In the genomic region with DNA sequence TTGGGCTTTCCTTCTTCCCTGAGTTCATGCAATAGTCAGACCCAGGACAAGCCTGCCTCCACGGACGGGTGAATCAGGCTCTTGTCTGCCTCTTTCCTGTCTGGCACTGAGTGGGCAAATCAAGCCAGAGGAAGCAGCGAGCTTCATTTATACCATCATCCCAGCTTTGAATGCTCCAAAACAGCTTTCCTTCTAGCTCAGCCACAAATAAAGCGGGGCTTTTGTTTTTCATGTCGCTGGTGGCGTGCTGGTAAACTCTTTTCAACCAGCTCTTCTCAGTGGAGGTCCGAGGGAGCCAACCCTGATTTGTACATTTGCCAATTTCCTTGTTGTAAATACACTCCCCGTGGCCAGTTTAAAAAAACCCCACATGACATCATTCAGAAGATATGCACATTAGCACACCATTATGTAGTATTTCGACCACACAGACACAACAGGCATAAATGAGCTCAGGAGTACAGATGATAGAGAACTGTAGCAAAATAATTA, we compare ENCODE assay signal across 7 cellular contexts. TPM values are rescaled to one million over a fixed set of nuclear protein-coding genes. Genes with fewer than 3 reads are reported as not detected.
A peak's percentile ranks its signal among the peaks of the same experiment; 100 is the strongest.
DNase-seq lines count a peak whose midpoint lies in the region; ATAC-seq, FAIRE-seq and TF ChIP-seq lines count a peak whose summit lies in the region.

No MANE protein-coding gene starts in this region.

- H3K9ac ChIP-seq in K562 (ENCODE audit: insufficient read depth in 1 of 2, low read depth in 2 of 2, low read length in 2 of 2): no peak overlapping the region

- H3K9me1 ChIP-seq in K562 (ENCODE audit: control insufficient read depth, insufficient read depth, low read length): no peaks in the 10 kb centered on the region

- peaks cover 10 to 27% of the 10 kb centered on the region in 2 experiments for H3K27me3 ChIP-seq in K562 (ENCODE audit: control insufficient read depth in 2 of 2, insufficient read depth in 2 of 2, low read length in 2 of 2)
- H3K27me3 ChIP-seq in small intestine (ENCODE audit: control insufficient read depth in 2 of 2, insufficient read depth in 2 of 2, low read length in 2 of 2): no peaks in the 10 kb centered on the region

- peaks cover 5 to 10% of the 10 kb centered on the region in 2 experiments; a peak in 4 of 5 replicates for H3K4me1 ChIP-seq in K562 (replicated peaks in 1 of 2; ENCODE audit: control insufficient read depth in 2 of 2, insufficient read depth in 2 of 2, low read length in 2 of 2)
- peaks cover 3 to 5% of the 10 kb centered on the region in 2 donors for H3K4me1 ChIP-seq in small intestine (ENCODE audit: control insufficient read depth in 2 of 2, insufficient read depth in 1 of 2, low read depth in 1 of 2, low read length in 1 of 2)

- H3K4me3 Mint-ChIP-seq in activated CD4-positive, alpha-beta memory T cell treated with anti-CD3 and anti-CD28 coated beads, Interleukin-2, amount 10 ng/mL, durations not matched to agents 7 days and 5 days: no peak overlapping the region

- H3K4me1 Mint-ChIP-seq in activated CD4-positive, alpha-beta memory T cell treated with anti-CD3 and anti-CD28 coated beads, Interleukin-2, amount 10 ng/mL, durations not matched to agents 7 days and 5 days: peaks cover 9% of the 10 kb centered on the region

- H3K79me2 ChIP-seq in K562 (ENCODE audit: control insufficient read depth, insufficient read depth, low read length): no peaks in the 10 kb centered on the region

- CTCF ChIA-PET in K562 (lab: Yijun Ruan, JAX; ENCODE audit: low intra/inter-chr PET ratio): no interaction called here
- CTCF ChIA-PET in activated CD4-positive, alpha-beta memory T cell treated with anti-CD3 and anti-CD28 coated beads, Interleukin-2, amount 10 ng/mL, durations not matched to agents 7 days and 5 days (lab: Charles Lee): interaction anchor here (1.1 to 1.5 kb wide), 2 partner anchors 8 to 50 kb away, joined by 3 to 5 read pairs; partner anchors contain the start of gene C11orf91

- TF ChIP-seq CTCF in K562 (IDR thresholded peaks at IDR 0.05 in 2 of 3, conservative IDR thresholded peaks at IDR 0.05 in 1 of 3; ENCODE audit: insufficient read depth in 2 of 3, low read depth in 1 of 3, low read length in 3 of 3): no peak

- no peak overlapping the region for H2AFZ ChIP-seq in K562 (ENCODE audit: low read depth, low read length)

- no peaks in the 10 kb centered on the region for H3K9me3 ChIP-seq in K562 (replicated peaks; ENCODE audit: control insufficient read depth, insufficient read depth, low read depth, low read length)
- no peaks in the 10 kb centered on the region for H3K9me3 ChIP-seq in small intestine (ENCODE audit: control insufficient read depth, low read depth)

- no peaks in the 10 kb centered on the region for H3K36me3 Mint-ChIP-seq in activated CD4-positive, alpha-beta memory T cell treated with anti-CD3 and anti-CD28 coated beads, Interleukin-2, amount 10 ng/mL, durations not matched to agents 7 days and 5 days (ENCODE audit: low read depth)

- H3K9me3 Mint-ChIP-seq in activated CD4-positive, alpha-beta memory T cell treated with anti-CD3 and anti-CD28 coated beads, Interleukin-2, amount 10 ng/mL, durations not matched to agents 7 days and 5 days: peaks cover 3% of the 10 kb centered on the region

- no peak for FAIRE-seq in K562 (lab: Jason Lieb, UNC)
- no peak for FAIRE-seq in small intestine (lab: Jason Lieb, UNC)

- no peaks in the 10 kb centered on the region for H3K36me3 ChIP-seq in K562 (ENCODE audit: control insufficient read depth, insufficient read depth, low read length)
- no peaks in the 10 kb centered on the region for H3K36me3 ChIP-seq in small intestine (ENCODE audit: control insufficient read depth in 2 of 2, insufficient read depth in 2 of 2, low read length in 2 of 2)

- no peak overlapping the region for H3K4me2 ChIP-seq in K562 (ENCODE audit: insufficient read depth, low read length)

- in situ Hi-C loops in K562 (cut with MboI): no loop called here

- DNase-seq in MV-4-11 (lab: John Stamatoyannopoulos, UW): peak; percentile 4
- no peak for DNase-seq in K562 (ENCODE audit: extremely low read depth in 1 of 4, low spot score in 3 of 4)
- peak; percentile 85 for DNase-seq in islet precursor cell
- peak; percentile 79 for DNase-seq in small intestine
- no peak for DNase-seq in stimulated activated CD4-positive, alpha-beta T cell treated with anti-CD3 and anti-CD28 coated beads, Interleukin-15, amount 100 ng/mL, for 24 hours
- no peak for DNase-seq in activated CD4-positive, alpha-beta memory T cell treated with anti-CD3 and anti-CD28 coated beads, Interleukin-2, amount 10 ng/mL, durations not matched to agents 7 days and 5 days

- intact Hi-C loops in K562 (cut with micrococcal nuclease): no loop called here

- peaks cover 14% of the 10 kb centered on the region for H3K27me3 Mint-ChIP-seq in activated CD4-positive, alpha-beta memory T cell treated with anti-CD3 and anti-CD28 coated beads, Interleukin-2, amount 10 ng/mL, durations not matched to agents 7 days and 5 days

- TF ChIP-seq EP300 in K562 (IDR thresholded peaks at IDR 0.05; ENCODE audit: low read length): no peak

- no peak for TF ChIP-seq POLR2A in K562 (conservative IDR thresholded peaks at IDR 0.05)

- H4K20me1 ChIP-seq in K562 (replicated peaks; ENCODE audit: control insufficient read depth, insufficient read depth, low read length): no peaks in the 10 kb centered on the region

- 42% methylated on average over 9 of the region's 9 CpGs for WGBS in K562 (ENCODE audit: insufficient coverage, low coverage, missing lambda C conversion rate)
- 17 to 30% (median 22%) methylated on average over 9 of the region's 9 CpGs for WGBS in small intestine, 3 donors

- TF ChIP-seq RAD21 in K562 (CRISPR knock-in tag; conservative IDR thresholded peaks at IDR 0.05 in 1 of 2, IDR thresholded peaks at IDR 0.05 in 1 of 2): no peak

- ATAC-seq in K562: no peak
- no peak for ATAC-seq in GM19035 (IDR thresholded peaks at IDR 0.05; ENCODE audit: unreplicated experiment)

- no peak overlapping the region for H3K27ac Mint-ChIP-seq in activated CD4-positive, alpha-beta memory T cell treated with anti-CD3 and anti-CD28 coated beads, Interleukin-2, amount 10 ng/mL, durations not matched to agents 7 days and 5 days

- H3K27ac ChIP-seq in K562 (ENCODE audit: extremely low read depth, low read depth, low read length) (no peak overlapping the region), small intestine (ENCODE audit: low read depth in 1 of 2, low read length in 1 of 2) (peak overlapping the region; percentile 21 to 90)

- BruUV-seq in K562 (replicated peaks; lab: Mats Ljungman, UMichigan): no TSS peak

- POLR2A ChIA-PET in K562 (lab: Yijun Ruan, JAX): interaction anchor here (0.6 to 2.0 kb wide), 4 partner anchors 10 to 796 kb away, joined by 3 to 7 read pairs (median 5); no protein-coding TSS in a partner anchor
- POLR2A ChIA-PET in activated CD4-positive, alpha-beta memory T cell treated with anti-CD3 and anti-CD28 coated beads, Interleukin-2, amount 10 ng/mL, durations not matched to agents 7 days and 5 days (lab: Charles Lee): interaction anchor here (1.1 kb wide), 1 partner anchor 45 kb away, joined by 3 read pairs; no protein-coding TSS in a partner anchor

- H3K4me3 ChIP-seq in K562 (no peak overlapping the region), small intestine (ENCODE audit: low read depth in 1 of 2, low read length in 2 of 2) (no peak overlapping the region)

RNA-seq across cellular contexts. Expression of gene C11orf91, which starts 8.6 kb away (rescaled TPM):
- total RNA-seq in K562 (2011; cell fraction: chromatin; rRNA removed; ENCODE audit: low replicate concordance): not detected in 2 replicates
- total RNA-seq in K562 (2011; cell fraction: nucleolus; rRNA removed): not detected in 2 replicates
- total RNA-seq in K562 (2011; cell fraction: nucleoplasm; rRNA removed): not detected in 2 replicates
- total RNA-seq in K562 (2014; rRNA removed): not detected in 2 replicates
- not detected in 2 replicates for total RNA-seq in K562 (2014; rRNA removed; fragmentation: Illumina TruSeq; extraction: Trizol)
- not detected in 2 replicates for total RNA-seq in K562 (2015; rRNA removed; fragmentation: Illumina TruSeq; extraction: Trizol)
- total RNA-seq in K562 (2021): not detected in 2 replicates
- polyA plus RNA-seq in K562 (2011; rRNA removed): not detected in 2 replicates
- polyA plus RNA-seq in K562 (2011; cell fraction: cytosol; rRNA removed): not detected in 2 replicates
- not detected in 2 replicates for polyA plus RNA-seq in K562 (2011; cell fraction: nucleus; rRNA removed)
- polyA plus RNA-seq in K562 (2012): not detected in 2 replicates
- not detected in 2 replicates for polyA plus RNA-seq in K562 (2014; fragmentation: Illumina TruSeq; extraction: Trizol)
- polyA plus RNA-seq in K562 (2014; fragmentation: Nextera tagmentation; extraction: Ambion mirVana): not detected
- not detected in 2 replicates for polyA plus RNA-seq in K562 (2014; rRNA removed)
- not detected in 2 replicates for polyA minus RNA-seq in K562 (2011; rRNA and poly(A)+ RNA removed)
- polyA minus RNA-seq in K562 (2011; cell fraction: cytosol; rRNA and poly(A)+ RNA removed): not detected in 2 replicates
- not detected in 2 replicates for polyA minus RNA-seq in K562 (2011; cell fraction: nucleus; rRNA and poly(A)+ RNA removed)
- polyA plus RNA-seq in small intestine: not detected
- total RNA-seq in activated CD4-positive, alpha-beta memory T cell treated with anti-CD3 and anti-CD28 coated beads, Interleukin-2, amount 10 ng/mL, durations not matched to agents 7 days and 5 days: not detected

RNA-seq across cellular contexts. Expression of gene CD59, which starts 44.2 kb away (rescaled TPM):
- 143 and 169 TPM in 2 replicates for total RNA-seq in K562 (2011; cell fraction: chromatin; rRNA removed; ENCODE audit: low replicate concordance)
- total RNA-seq in K562 (2011; cell fraction: nucleolus; rRNA removed): 151 TPM in 2 replicates
- 143 and 167 TPM in 2 replicates for total RNA-seq in K562 (2011; cell fraction: nucleoplasm; rRNA removed)
- 38.1 and 59.9 TPM in 2 replicates for total RNA-seq in K562 (2014; rRNA removed)
- total RNA-seq in K562 (2014; rRNA removed; fragmentation: Illumina TruSeq; extraction: Trizol): 155 and 191 TPM in 2 replicates
- 95.2 and 104 TPM in 2 replicates for total RNA-seq in K562 (2015; rRNA removed; fragmentation: Illumina TruSeq; extraction: Trizol)
- 171 and 173 TPM in 2 replicates for total RNA-seq in K562 (2021)
- polyA plus RNA-seq in K562 (2011; rRNA removed): 235 and 338 TPM in 2 replicates
- 175 and 195 TPM in 2 replicates for polyA plus RNA-seq in K562 (2011; cell fraction: cytosol; rRNA removed)
- 82.1 and 94.2 TPM in 2 replicates for polyA plus RNA-seq in K562 (2011; cell fraction: nucleus; rRNA removed)
- polyA plus RNA-seq in K562 (2012): 117 and 172 TPM in 2 replicates
- 218 and 230 TPM in 2 replicates for polyA plus RNA-seq in K562 (2014; fragmentation: Illumina TruSeq; extraction: Trizol)
- 100 to 1,000 TPM; 283 to 287 TPM for polyA plus RNA-seq in K562 (2014; fragmentation: Nextera tagmentation; extraction: Ambion mirVana)
- 125 and 146 TPM in 2 replicates for polyA plus RNA-seq in K562 (2014; rRNA removed)
- 172 and 217 TPM in 2 replicates for polyA minus RNA-seq in K562 (2011; rRNA and poly(A)+ RNA removed)
- 39.2 and 67.7 TPM in 2 replicates for polyA minus RNA-seq in K562 (2011; cell fraction: cytosol; rRNA and poly(A)+ RNA removed)
- polyA minus RNA-seq in K562 (2011; cell fraction: nucleus; rRNA and poly(A)+ RNA removed): 23.2 and 27.7 TPM in 2 replicates
- polyA plus RNA-seq in small intestine: 100 to 1,000 TPM in 1 of 3 donors, 10 to 100 TPM in 2; 19.2 to 203 (median 30.0) TPM
- total RNA-seq in activated CD4-positive, alpha-beta memory T cell treated with anti-CD3 and anti-CD28 coated beads, Interleukin-2, amount 10 ng/mL, durations not matched to agents 7 days and 5 days: 100 to 1,000 TPM; 153 to 158 TPM

Comparison
In these comparisons a context has a peak if more than half of its experiments do, and no peak if none do; other contexts are left out.
1. DNase-seq: peak in MV-4-11 (single experiment), islet precursor cell (single experiment) and small intestine (single experiment); none in K562 (0 of 4), stimulated activated CD4-positive, alpha-beta T cell treated with anti-CD3 and anti-CD28 coated beads, Interleukin-15, amount 100 ng/mL, for 24 hours (single experiment) and activated CD4-positive, alpha-beta memory T cell treated with anti-CD3 and anti-CD28 coated beads, Interleukin-2, amount 10 ng/mL, durations not matched to agents 7 days and 5 days (single experiment).